ENCODE assay signal across 1 cellular context in genomic region chr4:86947494-86948120, GRCh38.
TF ChIP-seq lines count a peak whose summit lies in the region.

No MANE protein-coding gene starts in this region.

TF ChIP-seq in K562, 482 proteins besides CTCF, POLR2A, EP300 and RAD21:
- TF ChIP-seq EP400 (IDR thresholded peaks at IDR 0.05) (0 out of 2 replicates have a peak, but pooled peaks have one; percentile 16), ZNF766 (CRISPR knock-in tag; conservative IDR thresholded peaks at IDR 0.05) (no peak)
